In the genomic region with DNA sequence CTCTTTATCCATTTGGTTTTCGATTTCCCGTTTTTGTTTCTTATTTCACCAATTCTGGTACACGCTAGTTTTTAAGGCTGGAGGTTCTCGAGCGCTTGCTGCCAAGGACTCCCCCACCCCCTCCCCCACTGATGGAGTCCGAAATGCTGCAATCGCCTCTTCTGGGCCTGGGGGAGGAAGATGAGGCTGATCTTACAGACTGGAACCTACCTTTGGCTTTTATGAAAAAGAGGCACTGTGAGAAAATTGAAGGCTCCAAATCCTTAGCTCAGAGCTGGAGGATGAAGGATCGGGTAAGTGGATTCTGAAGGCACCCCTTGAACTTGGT, we compare ENCODE assay signal across 8 cellular contexts. TPM values are rescaled to one million over a fixed set of nuclear protein-coding genes. Genes with fewer than 3 reads are reported as not detected.
DNase-seq lines count a peak whose midpoint lies in the region; ATAC-seq, FAIRE-seq and TF ChIP-seq lines count a peak whose summit lies in the region.

No MANE protein-coding gene starts in this region.

- H2BK5ac ChIP-seq in mesendoderm (ENCODE audit: low read length) = no peak overlapping the region

- 0 out of 2 replicates have a peak, but pooled peaks cover 4% of the 10 kb centered on the region for H4K20me1 ChIP-seq in GM12878 (ENCODE audit: control insufficient read depth, insufficient read depth)

- H4K8ac ChIP-seq in mesendoderm (ENCODE audit: low read depth, low read length) = no peak overlapping the region

- no peak overlapping the region for H2BK15ac ChIP-seq in mesendoderm (replicated peaks; ENCODE audit: low read depth)

- POLR2A ChIA-PET in GM12878 (lab: Charles Lee) = no interaction called here

- in situ Hi-C loops in GM12878 (cut with MboI) = no loop called here

- H3K4me3 Mint-ChIP-seq in HFFc6 = peak overlapping the region; percentile 97

- SMC1A ChIA-PET in GM12878 (lab: Charles Lee; ENCODE audit: uncharacterized antibody, unreplicated experiment) = interaction anchor here (1.4 kb wide), 1 partner anchor 30 kb away, joined by 3 read pairs; no protein-coding TSS in a partner anchor

- peaks cover 27% of the 10 kb centered on the region for H3K4me1 Mint-ChIP-seq in HFFc6 (ENCODE audit: low read depth)

- TF ChIP-seq EP300 in GM12878 (IDR thresholded peaks at IDR 0.05; ENCODE audit: borderline replicate concordance in 1 of 2, control insufficient read depth in 1 of 2, low read depth in 2 of 2, low read length in 2 of 2) = no peak

- no peaks in the 10 kb centered on the region for H3K36me3 Mint-ChIP-seq in HFFc6 (ENCODE audit: low read depth)

- ATAC-seq in GM12878 = peak; percentile 14; the same call in 1 of the 3 replicates

- no peaks in the 10 kb centered on the region; the same call in 1 of the 2 replicates for H3K27me3 Mint-ChIP-seq in HFFc6 (ENCODE audit: insufficient read depth)

- peak overlapping the region; percentile 88; the same call in 1 of the 2 replicates for H2AFZ ChIP-seq in GM12878 (ENCODE audit: control insufficient read depth, low read depth, low read length)

- peak overlapping the region; percentile 96 for H3K27ac Mint-ChIP-seq in HFFc6

- TF ChIP-seq CTCF in 22Rv1 (IDR thresholded peaks at IDR 0.05) = no peak
- TF ChIP-seq CTCF in HFFc6 (IDR thresholded peaks at IDR 0.05) = no peak
- TF ChIP-seq CTCF in GM12878 (IDR thresholded peaks at IDR 0.05 in 2 of 3, conservative IDR thresholded peaks at IDR 0.05 in 1 of 3; ENCODE audit: control insufficient read depth in 2 of 3, extremely low read depth in 1 of 3, insufficient read depth in 1 of 3, low read depth in 3 of 3, low read length in 3 of 3) = no peak

- no peak overlapping the region for H4K5ac ChIP-seq in mesendoderm (ENCODE audit: low read length)

- H3K4me3 ChIP-seq in GM12878 (peak overlapping the region; percentile 98), mesendoderm (ENCODE audit: low read length) (peak overlapping the region; percentile 97)

- H3K9ac ChIP-seq in GM12878 (ENCODE audit: control insufficient read depth, insufficient read depth, low read length) (peak overlapping the region; percentile 85), mesendoderm (ENCODE audit: low read length) (peak overlapping the region; percentile 98)

- no peaks in the 10 kb centered on the region for H3K9me3 Mint-ChIP-seq in HFFc6

- no peaks in the 10 kb centered on the region for H3K9me3 ChIP-seq in GM12878 (replicated peaks; ENCODE audit: control insufficient read depth, insufficient read depth, low read length)

- H3K36me3 ChIP-seq in GM12878 (ENCODE audit: control insufficient read depth in 2 of 2, insufficient read depth in 2 of 2, low read length in 1 of 2) (peaks cover 0 to 7% of the 10 kb centered on the region in 2 experiments; a peak in 2 of 4 replicates), mesendoderm (ENCODE audit: control insufficient read depth, insufficient read depth, low read length) (no peaks in the 10 kb centered on the region)

- H3K79me2 ChIP-seq in GM12878 (ENCODE audit: control insufficient read depth, insufficient read depth, low read length) (peaks cover 48% of the 10 kb centered on the region), mesendoderm (ENCODE audit: control insufficient read depth, insufficient read depth, low read length) (peaks cover 39% of the 10 kb centered on the region)

- DNase-seq in HFFc6 (no peak), GM12878 (ENCODE audit: low read depth, low spot score) (no peak), mesendoderm (peak; percentile 56), GM12891 (ENCODE audit: insufficient read length, low spot score) (no peak), frontal cortex (ENCODE audit: low spot score in 2 of 2) (no peak), NCI-H1092 (lab: John Stamatoyannopoulos, UW) (no peak), urothelium cell line (ENCODE audit: low spot score) (no peak)

- H3K56ac ChIP-seq in mesendoderm (ENCODE audit: low read length) = peak overlapping the region; percentile 99

- peak overlapping the region; percentile 91 for H3K4me2 ChIP-seq in GM12878 (ENCODE audit: control insufficient read depth, insufficient read depth)
- H3K4me2 ChIP-seq in mesendoderm (ENCODE audit: low read length) = peak overlapping the region; percentile 62

- peaks cover 18% of the 10 kb centered on the region for H3K79me1 ChIP-seq in mesendoderm (ENCODE audit: low read length)

- RAD21 ChIA-PET in GM12878 (lab: Charles Lee; ENCODE audit: unreplicated experiment) = interaction anchor here (1.1 kb wide), 1 partner anchor 60 kb away, joined by 3 read pairs; no protein-coding TSS in a partner anchor

- TF ChIP-seq POLR2A in GM12878 (IDR thresholded peaks at IDR 0.05; ENCODE audit: low read depth, low read length) (no peak), GM12891 (IDR thresholded peaks at IDR 0.05; ENCODE audit: low read depth, low read length) (no peak)

- TF ChIP-seq RAD21 in GM12878 (IDR thresholded peaks at IDR 0.05; ENCODE audit: insufficient read depth, low read depth, low read length) = no peak

- H3K4me1 ChIP-seq in GM12878 (ENCODE audit: control insufficient read depth, insufficient read depth, low read length) (peaks cover 11% of the 10 kb centered on the region; the same call in 1 of the 2 replicates), mesendoderm (ENCODE audit: control insufficient read depth, low read depth, low read length) (peaks cover 2% of the 10 kb centered on the region)

- no peak overlapping the region for H2AK5ac ChIP-seq in mesendoderm (ENCODE audit: low read length)

- CTCF ChIA-PET in GM12878 (lab: Yijun Ruan, JAX) = interaction anchor here (1.0 kb wide), 1 partner anchor 30 kb away, joined by 3 read pairs; no protein-coding TSS in a partner anchor

- no peak overlapping the region for H3K23ac ChIP-seq in mesendoderm (ENCODE audit: low read length)

- no peak overlapping the region for H3K18ac ChIP-seq in mesendoderm (ENCODE audit: low read length)

- no peak overlapping the region for H3K4ac ChIP-seq in mesendoderm (ENCODE audit: low read depth, low read length)

- intact Hi-C loops in GM12878 (cut with micrococcal nuclease; ENCODE audit: unreplicated experiment) = no loop called here

- H3K27ac ChIP-seq in 22Rv1 = peak overlapping the region; percentile 67
- H3K27ac ChIP-seq in GM12878 (ENCODE audit: control insufficient read depth, insufficient read depth) = peak overlapping the region; percentile 70
- H3K27ac ChIP-seq in mesendoderm (ENCODE audit: low read depth, low read length) = no peak overlapping the region

- H3K27me3 ChIP-seq in GM12878 (replicated peaks in 1 of 2; ENCODE audit: control insufficient read depth in 2 of 2, insufficient read depth in 2 of 2, low read length in 1 of 2) = peaks cover 0 to 2% of the 10 kb centered on the region in 2 experiments; a peak in 1 of 4 replicates
- no peaks in the 10 kb centered on the region for H3K27me3 ChIP-seq in mesendoderm (ENCODE audit: insufficient read depth, low read length, poor library complexity)

- no TSS peak for BruUV-seq in GM12878 (replicated peaks; lab: Mats Ljungman, UMichigan)

- WGBS in GM12878 (ENCODE audit: insufficient coverage, insufficient replicate concordance, low lambda C conversion rate, missing lambda C conversion rate) = 2% methylated on average over 8 of the region's 8 CpGs
- no CpG with 5 or more reads among the region's 8 CpGs for WGBS in mesendoderm (ENCODE audit: extremely low coverage, insufficient coverage, low lambda C conversion rate)

- no peak overlapping the region for H2BK120ac ChIP-seq in mesendoderm (ENCODE audit: low read depth, low read length)

- FAIRE-seq in GM12878 (lab: Jason Lieb, UNC) = no peak
- FAIRE-seq in GM12891 (lab: Jason Lieb, UNC) = no peak
- FAIRE-seq in frontal cortex (lab: Jason Lieb, UNC) = no peak
- FAIRE-seq in urothelium cell line (lab: Jason Lieb, UNC) = no peak

TF ChIP-seq in GM12878, 131 proteins besides CTCF, POLR2A, EP300 and RAD21 (continues in another document):
- TF ChIP-seq MYC (IDR thresholded peaks at IDR 0.05; ENCODE audit: insufficient read depth, insufficient read length, insufficient replicate concordance, low read length, severe bottlenecking) (no peak), BCL11A (IDR thresholded peaks at IDR 0.05; ENCODE audit: low read depth, low read length) (no peak), SUZ12 (IDR thresholded peaks at IDR 0.05; ENCODE audit: unreplicated experiment) (no peak), SP1 (IDR thresholded peaks at IDR 0.05; ENCODE audit: low read depth, low read length) (no peak)

TF ChIP-seq in GM12891, 5 proteins besides CTCF, POLR2A, EP300 and RAD21:
- TF ChIP-seq PAX5 (IDR thresholded peaks at IDR 0.05; ENCODE audit: insufficient read depth, low read length, severe bottlenecking) = no peak
- no peak for TF ChIP-seq TAF1 (IDR thresholded peaks at IDR 0.05; ENCODE audit: low read depth, low read length)
- no peak for TF ChIP-seq SPI1 (IDR thresholded peaks at IDR 0.05; ENCODE audit: low read depth, low read length)
- TF ChIP-seq POLR2AphosphoS5 (IDR thresholded peaks at IDR 0.05; ENCODE audit: low read depth, low read length) = no peak
- no peak for TF ChIP-seq POU2F2 (IDR thresholded peaks at IDR 0.05; ENCODE audit: low read depth, low read length)

RNA-seq across cellular contexts. Expression of a gene that starts 0.8 kb away (rescaled TPM):
- 10 to 100 TPM; 34.4 to 39.2 (median 35.5) TPM for total RNA-seq in HFFc6 (2021; fragmentation: NEBNext Ultra II Directional; extraction: Animal tissue kit (Norgen Biotek cat#: 25700))
- total RNA-seq in GM12878 (2013; cell fraction: nucleolus; rRNA removed) = 181 and 215 TPM in 2 replicates
- 9.8 and 11.8 TPM in 2 replicates for total RNA-seq in GM12878 (2014; rRNA removed)
- 6.1 and 6.7 TPM in 2 replicates for total RNA-seq in GM12878 (2014; rRNA removed; fragmentation: Illumina TruSeq; extraction: Trizol)
- 30.0 and 32.1 TPM in 2 replicates for total RNA-seq in GM12878 (2021)
- 3.8 TPM for polyA plus RNA-seq in GM12878 (2011; ENCODE audit: low read depth)
- 1.8 and 2.6 TPM in 2 replicates for polyA plus RNA-seq in GM12878 (2011; rRNA removed)
- polyA plus RNA-seq in GM12878 (2011; cell fraction: cytosol; rRNA removed) = 4.8 and 4.9 TPM in 2 replicates
- polyA plus RNA-seq in GM12878 (2011; cell fraction: nucleus; rRNA removed) = 17.4 and 23.3 TPM in 2 replicates
- polyA plus RNA-seq in GM12878 (2012) = 9.5 and 10.9 TPM in 2 replicates
- polyA plus RNA-seq in GM12878 (2014; fragmentation: Illumina TruSeq; extraction: Trizol) = 3.3 and 6.2 TPM in 2 replicates
- under 1 TPM; 0.18 to 0.26 TPM for polyA plus RNA-seq in GM12878 (2014; fragmentation: Nextera tagmentation; extraction: Ambion mirVana)
- 9.3 and 12.2 TPM in 2 replicates for polyA plus RNA-seq in GM12878 (2014; rRNA removed)
- polyA plus RNA-seq in GM12878 (2016; fragmentation: Nextera tagmentation; extraction: Ambion mirVana) = 10 to 100 TPM in 1 of 2 experiments, 1 to 10 TPM in 1; 9.9 to 10.9 TPM
- 11.4 and 20.0 TPM in 2 replicates for polyA minus RNA-seq in GM12878 (2011; rRNA and poly(A)+ RNA removed)
- 6.4 and 7.1 TPM in 2 replicates for polyA minus RNA-seq in GM12878 (2011; cell fraction: cytosol; rRNA and poly(A)+ RNA removed)
- polyA minus RNA-seq in GM12878 (2011; cell fraction: nucleus; rRNA and poly(A)+ RNA removed) = 28.2 and 48.3 TPM in 2 replicates
- polyA plus RNA-seq in mesendoderm (2013, experiment 1 of 2) = 12.8 TPM
- polyA plus RNA-seq in mesendoderm (2013, experiment 2 of 2) = 12.4 TPM
- polyA plus RNA-seq in GM12891 (2012; ENCODE audit: low read depth, missing spikeins) = 9.2 TPM
- 12.2 TPM for total RNA-seq in frontal cortex
